In genomic region chr17:39737761-39738567, GRCh38 we compare ENCODE assay signal across 1 cellular context.
A peak's percentile ranks its signal among the peaks of the same experiment; 100 is the strongest.
TF ChIP-seq lines count a peak whose summit lies in the region.

GRB7 (plus strand) TSS chr17:39737938; CDS start chr17:39742302, 4,364 bp downstream.

TF ChIP-seq in HepG2, 621 proteins besides CTCF, POLR2A, EP300 and RAD21 (continued from another document and continues in another):
- 0 out of 2 replicates have a peak, but pooled peaks have one; percentile 27 for TF ChIP-seq ZHX1 (CRISPR knock-in tag; IDR thresholded peaks at IDR 0.05; ENCODE audit: low read depth)
- TF ChIP-seq THAP9 (CRISPR knock-in tag; IDR thresholded peaks at IDR 0.05; ENCODE audit: borderline replicate concordance): peak; percentile 60
- TF ChIP-seq SATB2 (CRISPR knock-in tag; IDR thresholded peaks at IDR 0.05): peak; percentile 29; the same call in 1 of the 2 replicates
- no peak for TF ChIP-seq BRF2 (CRISPR knock-in tag; IDR thresholded peaks at IDR 0.05)
- TF ChIP-seq ARNT2 (CRISPR knock-in tag; IDR thresholded peaks at IDR 0.05; ENCODE audit: low read depth): peak; percentile 41; the same call in 1 of the 2 replicates
- TF ChIP-seq DBP (CRISPR knock-in tag; IDR thresholded peaks at IDR 0.05; ENCODE audit: not compliant biosample characterization): peak; percentile 77
- TF ChIP-seq RARG (CRISPR knock-in tag; IDR thresholded peaks at IDR 0.05; ENCODE audit: low read depth): no peak; the same call in 1 of the 2 replicates
- no peak for TF ChIP-seq CEBPG (CRISPR knock-in tag; IDR thresholded peaks at IDR 0.05)
- no peak for TF ChIP-seq KAT7 (CRISPR knock-in tag; IDR thresholded peaks at IDR 0.05; ENCODE audit: borderline replicate concordance)
- peak; percentile 85 for TF ChIP-seq ZNF687 (CRISPR knock-in tag; IDR thresholded peaks at IDR 0.05)
- TF ChIP-seq ZNF292 (CRISPR knock-in tag; IDR thresholded peaks at IDR 0.05; ENCODE audit: borderline replicate concordance, low read depth): no peak
- TF ChIP-seq JUNB (CRISPR knock-in tag; IDR thresholded peaks at IDR 0.05; ENCODE audit: borderline replicate concordance): no peak
- no peak for TF ChIP-seq CC2D1A (CRISPR knock-in tag; IDR thresholded peaks at IDR 0.05)
- peak; percentile 72 for TF ChIP-seq ZSCAN9 (CRISPR knock-in tag; IDR thresholded peaks at IDR 0.05; ENCODE audit: borderline replicate concordance)
- TF ChIP-seq MEF2D (CRISPR knock-in tag; IDR thresholded peaks at IDR 0.05): peak; percentile 51; the same call in 1 of the 2 replicates
- no peak for TF ChIP-seq MTA3 (CRISPR knock-in tag; IDR thresholded peaks at IDR 0.05)
- TF ChIP-seq GPN1 (CRISPR knock-in tag; IDR thresholded peaks at IDR 0.05; ENCODE audit: borderline replicate concordance): no peak
- TF ChIP-seq ZNF280D (CRISPR knock-in tag; IDR thresholded peaks at IDR 0.05): no peak; the same call in 1 of the 2 replicates
- TF ChIP-seq TGIF2 (CRISPR knock-in tag; IDR thresholded peaks at IDR 0.05): no peak; the same call in 1 of the 2 replicates
- TF ChIP-seq POLR2AphosphoS2 (IDR thresholded peaks at IDR 0.05; ENCODE audit: low read depth, low read length): no peak
- no peak for TF ChIP-seq SMARCC2 (IDR thresholded peaks at IDR 0.05)
- peak; percentile 74; the same call in 1 of the 2 replicates for TF ChIP-seq IRF9 (CRISPR knock-in tag; IDR thresholded peaks at IDR 0.05; ENCODE audit: borderline replicate concordance)
- peak; percentile 65 for TF ChIP-seq ZNF274 (CRISPR knock-in tag; IDR thresholded peaks at IDR 0.05)
- TF ChIP-seq CCAR2 (optimal IDR thresholded peaks at IDR 0.05; ENCODE audit: low read depth, low read length): no peak
- TF ChIP-seq ATAD3A (CRISPR knock-in tag; IDR thresholded peaks at IDR 0.05): no peak
- TF ChIP-seq ZNF333 (CRISPR knock-in tag; IDR thresholded peaks at IDR 0.05; ENCODE audit: borderline replicate concordance): no peak
- no peak for TF ChIP-seq FOXP1 (IDR thresholded peaks at IDR 0.05)
- TF ChIP-seq FOXP1 (CRISPR knock-in tag; IDR thresholded peaks at IDR 0.05): no peak; the same call in 1 of the 2 replicates
- peak; percentile 86; the same call in 1 of the 2 replicates for TF ChIP-seq GLI4 (CRISPR knock-in tag; IDR thresholded peaks at IDR 0.05; ENCODE audit: borderline replicate concordance)
- 0 out of 2 replicates have a peak, but pooled peaks have one; percentile 44 for TF ChIP-seq NFAT5 (CRISPR knock-in tag; IDR thresholded peaks at IDR 0.05)
- no peak for TF ChIP-seq ZZZ3 (CRISPR knock-in tag; IDR thresholded peaks at IDR 0.05; ENCODE audit: borderline replicate concordance)
- peak; percentile 15; the same call in 1 of the 2 replicates for TF ChIP-seq ZKSCAN5 (CRISPR knock-in tag; IDR thresholded peaks at IDR 0.05)
- peak; percentile 20; the same call in 1 of the 2 replicates for TF ChIP-seq KMT2B (CRISPR knock-in tag; IDR thresholded peaks at IDR 0.05)
- TF ChIP-seq ZNF362 (CRISPR knock-in tag; IDR thresholded peaks at IDR 0.05; ENCODE audit: borderline replicate concordance): no peak
- no peak for TF ChIP-seq ZBTB20 (CRISPR knock-in tag; IDR thresholded peaks at IDR 0.05; ENCODE audit: borderline replicate concordance, low read depth)
